Comparison of ENCODE assay signal across 21 cellular contexts in genomic region chr14:29587046-29587445, GRCh38.
"Had no signal": no experiment of that assay in that cellular context is flagged by ENCODE, and none has a peak within 500 bp of the region (broad histone marks: within the 10 kb centered on the region; RNA-seq: fewer than 3 reads in every experiment).

No MANE protein-coding gene starts in this region.

- DNase-seq: activated CD4-positive, alpha-beta T cell treated with anti-CD3 and anti-CD28 coated beads for 1 hour; activated CD4-positive, alpha-beta T cell treated with anti-CD3 and anti-CD28 coated beads, Interleukin-2, amount 50 U/mL, for 4 hours; activated naive CD4-positive, alpha-beta T cell treated with Interleukin-2 at 50 U/mL for 16 hours; activated naive CD8-positive, alpha-beta T cell treated with anti-CD3 and anti-CD28 coated beads for 36 hours; activated T-cell treated with anti-CD3 and anti-CD28 coated beads, Interleukin-2, amount 50 U/mL, for 48 hours; caudate nucleus; dermis blood vessel endothelial cell; effector memory CD4-positive, alpha-beta T cell; head of caudate nucleus; hypothalamus; naive B cell; spleen; stimulated activated CD4-positive, alpha-beta T cell treated with anti-CD3 and anti-CD28 coated beads, Interleukin-4, amount 100 ng/mL, for 1 hour; stimulated activated naive CD4-positive, alpha-beta T cell; T-cell; testis had no signal

- H3K4me3 ChIP-seq: gastroesophageal sphincter, spleen, testis had no signal

- H3K27ac ChIP-seq: spleen, testis had no signal

- H3K4me1 Mint-ChIP-seq: activated naive CD8-positive, alpha-beta T cell treated with anti-CD3 and anti-CD28 coated beads for 36 hours; naive B cell; T-cell had no signal

- H3K4me3 Mint-ChIP-seq: activated naive CD8-positive, alpha-beta T cell treated with anti-CD3 and anti-CD28 coated beads for 36 hours; naive B cell; T-cell had no signal

- H3K9me3 Mint-ChIP-seq: brain had no signal

- ATAC-seq: esophagus mucosa, gastroesophageal sphincter, T-cell had no signal

- H3K27ac Mint-ChIP-seq: activated naive CD8-positive, alpha-beta T cell treated with anti-CD3 and anti-CD28 coated beads for 36 hours; naive B cell; T-cell had no signal

- H3K27me3 Mint-ChIP-seq: activated naive CD8-positive, alpha-beta T cell treated with anti-CD3 and anti-CD28 coated beads for 36 hours; naive B cell; T-cell had no signal

- H3K9me3 ChIP-seq: gastroesophageal sphincter, spleen, testis had no signal

- H3K4me1 ChIP-seq: spleen, testis had no signal

- H3K36me3 ChIP-seq: gastroesophageal sphincter, spleen had no signal

- H3K27me3 ChIP-seq: gastroesophageal sphincter, spleen, testis had no signal

- H3K36me3 Mint-ChIP-seq: activated naive CD8-positive, alpha-beta T cell treated with anti-CD3 and anti-CD28 coated beads for 36 hours; brain; naive B cell; T-cell had no signal

- FAIRE-seq: islet of Langerhans, TTC549 had no signal
